Comparison of ENCODE assay signal across 18 cellular contexts in the genomic region with DNA sequence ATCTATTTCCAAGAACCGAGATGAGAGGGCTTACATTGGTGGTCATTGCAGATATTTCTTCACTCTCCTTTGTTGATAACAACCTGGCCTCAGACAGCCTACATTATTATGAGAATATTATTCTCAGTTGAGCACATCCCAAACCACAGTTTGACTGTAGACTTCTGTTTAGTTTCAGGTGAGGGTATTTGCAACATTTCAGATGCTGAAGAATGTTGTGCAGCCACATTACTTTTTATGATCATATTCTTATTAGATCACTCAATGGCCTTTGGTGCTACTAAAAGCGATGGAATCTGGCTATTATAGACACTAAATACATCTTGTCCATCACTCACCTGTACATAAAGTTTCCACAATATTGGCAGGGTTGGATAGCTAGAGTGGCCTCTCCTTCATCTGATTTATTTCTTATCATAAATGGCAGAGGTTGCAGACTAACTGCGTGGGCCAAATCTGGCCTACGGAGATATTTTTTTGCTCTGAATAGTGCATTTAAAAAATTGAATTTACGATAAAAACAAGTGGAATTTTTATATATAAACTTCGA. TPM values are rescaled to one million over a fixed set of nuclear protein-coding genes. Genes with fewer than 3 reads are reported as not detected.
DNase-seq lines count a peak whose midpoint lies in the region; ATAC-seq and TF ChIP-seq lines count a peak whose summit lies in the region.
"Had no signal": no experiment of that assay in that cellular context is flagged by ENCODE, and none has a peak within 500 bp of the region (broad histone marks: within the 10 kb centered on the region; RNA-seq: fewer than 3 reads in every experiment).

No MANE protein-coding gene starts in this region.

- H3K9me3 Mint-ChIP-seq in activated CD8-positive, alpha-beta T cell treated with anti-CD3 and anti-CD28 coated beads for 36 hours = no peaks in the 10 kb centered on the region
- H3K9me3 Mint-ChIP-seq in activated CD8-positive, alpha-beta T cell treated with anti-CD3 and anti-CD28 coated beads, Interleukin-2, amount 10 ng/mL, durations not matched to agents 7 days and 5 days (ENCODE audit: insufficient read depth) = no peaks in the 10 kb centered on the region
- H3K9me3 Mint-ChIP-seq: activated CD4-positive, alpha-beta T cell treated with anti-CD3 and anti-CD28 coated beads, Interleukin-2, amount 10 ng/mL, durations not matched to agents 24 days and 14 days had no signal

- no peak overlapping the region for H3K9ac ChIP-seq in smooth muscle cell (ENCODE audit: low read depth)
- H3K9ac ChIP-seq: parathyroid adenoma had no signal

- H3K79me2 ChIP-seq in smooth muscle cell (ENCODE audit: low read depth) = no peaks in the 10 kb centered on the region
- H3K79me2 ChIP-seq: parathyroid adenoma had no signal

- no peak for TF ChIP-seq CTCF in activated CD8-positive, alpha-beta T cell treated with anti-CD3 and anti-CD28 coated beads for 36 hours (IDR thresholded peaks at IDR 0.05)
- TF ChIP-seq CTCF in fibroblast of villous mesenchyme (IDR thresholded peaks at IDR 0.05; ENCODE audit: insufficient read depth, low read depth, low read length) (no peak), smooth muscle cell (IDR thresholded peaks at IDR 0.05; ENCODE audit: borderline replicate concordance, insufficient read depth, poor library complexity, severe bottlenecking) (no peak), sigmoid colon (IDR thresholded peaks at IDR 0.05) (no peak)

- H3K27me3 ChIP-seq in smooth muscle cell (ENCODE audit: low read depth) (no peaks in the 10 kb centered on the region), sigmoid colon (no peaks in the 10 kb centered on the region)
- H3K27me3 ChIP-seq: Peyer's patch, testis had no signal

- WGBS in smooth muscle cell (ENCODE audit: low lambda C conversion rate) = 81% methylated on average over 6 of the region's 6 CpGs
- 84 to 91% methylated on average over 6 of the region's 6 CpGs for WGBS in sigmoid colon, 2 donors

- H3K4me1 Mint-ChIP-seq in activated CD8-positive, alpha-beta T cell treated with anti-CD3 and anti-CD28 coated beads for 36 hours (ENCODE audit: low read depth) = peaks cover 27% of the 10 kb centered on the region
- H3K4me1 Mint-ChIP-seq in activated CD8-positive, alpha-beta T cell treated with anti-CD3 and anti-CD28 coated beads, Interleukin-2, amount 10 ng/mL, durations not matched to agents 7 days and 5 days (ENCODE audit: low read depth) = peaks cover 14% of the 10 kb centered on the region
- H3K4me1 Mint-ChIP-seq in T-helper 17 cell = peaks cover 42% of the 10 kb centered on the region

- no peaks in the 10 kb centered on the region for H3F3A ChIP-seq in smooth muscle cell (ENCODE audit: low read depth)

- no peaks in the 10 kb centered on the region for H4K20me1 ChIP-seq in smooth muscle cell (ENCODE audit: low read depth)

- no peak for ATAC-seq in activated CD8-positive, alpha-beta T cell treated with anti-CD3 and anti-CD28 coated beads for 36 hours
- no peak for ATAC-seq in activated CD8-positive, alpha-beta T cell treated with anti-CD3 and anti-CD28 coated beads, Interleukin-2, amount 10 ng/mL, durations not matched to agents 7 days and 5 days
- ATAC-seq in T-helper 17 cell (peak; percentile 6), HG02678 (IDR thresholded peaks at IDR 0.05; ENCODE audit: unreplicated experiment) (no peak)

- no peak overlapping the region for H3K4me3 Mint-ChIP-seq in activated CD8-positive, alpha-beta T cell treated with anti-CD3 and anti-CD28 coated beads for 36 hours
- no peak overlapping the region for H3K4me3 Mint-ChIP-seq in activated CD8-positive, alpha-beta T cell treated with anti-CD3 and anti-CD28 coated beads, Interleukin-2, amount 10 ng/mL, durations not matched to agents 7 days and 5 days
- H3K4me3 Mint-ChIP-seq in T-helper 17 cell = no peak overlapping the region
- H3K4me3 Mint-ChIP-seq: activated CD4-positive, alpha-beta T cell treated with anti-CD3 and anti-CD28 coated beads, Interleukin-2, amount 10 ng/mL, durations not matched to agents 24 days and 14 days; CD14-positive monocyte had no signal

- DNase-seq in activated CD8-positive, alpha-beta T cell treated with anti-CD3 and anti-CD28 coated beads for 36 hours = no peak
- no peak for DNase-seq in activated CD8-positive, alpha-beta T cell treated with anti-CD3 and anti-CD28 coated beads, Interleukin-2, amount 10 ng/mL, durations not matched to agents 7 days and 5 days
- DNase-seq in T-helper 17 cell (no peak), fibroblast of villous mesenchyme (ENCODE audit: low read depth) (peak; percentile 54), smooth muscle cell (lab: John Stamatoyannopoulos, UW; ENCODE audit: unreplicated experiment) (no peak), sigmoid colon (no peak), T-helper 1 cell (no peak)
- DNase-seq: activated CD4-positive, alpha-beta T cell treated with anti-CD3 and anti-CD28 coated beads, Interleukin-2, amount 10 ng/mL, durations not matched to agents 24 days and 14 days; activated naive CD4-positive, alpha-beta T cell treated with Interleukin-2 at 50 U/mL for 16 hours; DMS79 treated with DMSO at 0.1 percent for 48 hours; left ventricle myocardium inferior; NCI-H1436; NCI-H774; Peyer's patch; testis had no signal

- CTCF ChIA-PET in activated CD8-positive, alpha-beta T cell treated with anti-CD3 and anti-CD28 coated beads for 36 hours (lab: Charles Lee) = interaction anchor here (1.5 to 3.0 kb wide), 2 partner anchors 19 to 20 kb away, joined by 5 to 15 read pairs; no protein-coding TSS in a partner anchor
- CTCF ChIA-PET in activated CD8-positive, alpha-beta T cell treated with anti-CD3 and anti-CD28 coated beads, Interleukin-2, amount 10 ng/mL, durations not matched to agents 7 days and 5 days (lab: Charles Lee) = interaction anchor here (1.1 kb wide), 1 partner anchor 19 kb away, joined by 5 read pairs; no protein-coding TSS in a partner anchor

- H3K4me1 ChIP-seq in smooth muscle cell (ENCODE audit: low read depth) = no peaks in the 10 kb centered on the region
- H3K4me1 ChIP-seq in sigmoid colon = no peaks in the 10 kb centered on the region
- H3K4me1 ChIP-seq: left ventricle myocardium inferior, parathyroid adenoma, Peyer's patch, testis had no signal

- no peak overlapping the region for H2AFZ ChIP-seq in smooth muscle cell (ENCODE audit: low read depth)
- H2AFZ ChIP-seq: parathyroid adenoma had no signal

- H3K36me3 Mint-ChIP-seq in activated CD8-positive, alpha-beta T cell treated with anti-CD3 and anti-CD28 coated beads for 36 hours (ENCODE audit: low read depth) = peaks cover 19% of the 10 kb centered on the region
- peaks cover 28% of the 10 kb centered on the region for H3K36me3 Mint-ChIP-seq in activated CD8-positive, alpha-beta T cell treated with anti-CD3 and anti-CD28 coated beads, Interleukin-2, amount 10 ng/mL, durations not matched to agents 7 days and 5 days (ENCODE audit: low read depth)
- peaks cover 11% of the 10 kb centered on the region for H3K36me3 Mint-ChIP-seq in T-helper 17 cell (ENCODE audit: low read depth)

- H3K9me3 ChIP-seq in T-helper 17 cell (ENCODE audit: control insufficient read depth, low read length, poor library complexity, severe bottlenecking) (no peaks in the 10 kb centered on the region), smooth muscle cell (replicated peaks; ENCODE audit: low read depth) (no peaks in the 10 kb centered on the region), sigmoid colon (no peaks in the 10 kb centered on the region)
- H3K9me3 ChIP-seq: left ventricle myocardium inferior, Peyer's patch, testis had no signal

- H3K4me2 ChIP-seq in smooth muscle cell = no peak overlapping the region

- H3K27ac ChIP-seq in smooth muscle cell (ENCODE audit: low read depth) (peak overlapping the region; percentile 44), sigmoid colon (no peak overlapping the region)
- H3K27ac ChIP-seq: left ventricle myocardium inferior, parathyroid adenoma, testis had no signal

- H3K4me3 ChIP-seq in fibroblast of villous mesenchyme (ENCODE audit: low read depth, low read length) (no peak overlapping the region), smooth muscle cell (no peak overlapping the region), sigmoid colon (no peak overlapping the region)
- H3K4me3 ChIP-seq: left ventricle myocardium inferior, Peyer's patch, testis had no signal

- POLR2A ChIA-PET in activated CD8-positive, alpha-beta T cell treated with anti-CD3 and anti-CD28 coated beads for 36 hours (lab: Charles Lee) = no interaction called here
- POLR2A ChIA-PET in activated CD8-positive, alpha-beta T cell treated with anti-CD3 and anti-CD28 coated beads, Interleukin-2, amount 10 ng/mL, durations not matched to agents 7 days and 5 days (lab: Charles Lee) = no interaction called here

- no peak for TF ChIP-seq POLR2A in sigmoid colon (IDR thresholded peaks at IDR 0.05)

- H3K27me3 Mint-ChIP-seq in activated CD8-positive, alpha-beta T cell treated with anti-CD3 and anti-CD28 coated beads for 36 hours = no peaks in the 10 kb centered on the region
- no peaks in the 10 kb centered on the region for H3K27me3 Mint-ChIP-seq in activated CD8-positive, alpha-beta T cell treated with anti-CD3 and anti-CD28 coated beads, Interleukin-2, amount 10 ng/mL, durations not matched to agents 7 days and 5 days (ENCODE audit: low read depth)
- H3K27me3 Mint-ChIP-seq in T-helper 17 cell = no peaks in the 10 kb centered on the region
- H3K27me3 Mint-ChIP-seq: activated CD4-positive, alpha-beta T cell treated with anti-CD3 and anti-CD28 coated beads, Interleukin-2, amount 10 ng/mL, durations not matched to agents 24 days and 14 days had no signal

- TF ChIP-seq EP300 in sigmoid colon (IDR thresholded peaks at IDR 0.05) = no peak

- H3K27ac Mint-ChIP-seq in activated CD8-positive, alpha-beta T cell treated with anti-CD3 and anti-CD28 coated beads for 36 hours = peak overlapping the region; percentile 21
- no peak overlapping the region for H3K27ac Mint-ChIP-seq in activated CD8-positive, alpha-beta T cell treated with anti-CD3 and anti-CD28 coated beads, Interleukin-2, amount 10 ng/mL, durations not matched to agents 7 days and 5 days
- H3K27ac Mint-ChIP-seq in T-helper 17 cell = peak overlapping the region; percentile 69

- H3K36me3 ChIP-seq in smooth muscle cell (ENCODE audit: low read depth) (no peaks in the 10 kb centered on the region), sigmoid colon (no peaks in the 10 kb centered on the region)
- H3K36me3 ChIP-seq: left ventricle myocardium inferior, Peyer's patch had no signal

- intact Hi-C loops in activated CD8-positive, alpha-beta T cell treated with anti-CD3 and anti-CD28 coated beads for 36 hours (cut with micrococcal nuclease) = no loop called here
- intact Hi-C loops in sigmoid colon (cut with DNase I) = no loop called here

RNA-seq across cellular contexts. Expression of gene RICTOR, which starts 26.2 kb away (rescaled TPM):
- 10 to 100 TPM; 23.9 to 26.1 TPM for total RNA-seq in activated CD8-positive, alpha-beta T cell treated with anti-CD3 and anti-CD28 coated beads for 36 hours
- total RNA-seq in activated CD8-positive, alpha-beta T cell treated with anti-CD3 and anti-CD28 coated beads, Interleukin-2, amount 10 ng/mL, durations not matched to agents 7 days and 5 days = 10 to 100 TPM; 38.8 to 41.6 TPM
- 10 to 100 TPM; 84.8 to 88.8 TPM for total RNA-seq in T-helper 17 cell
- 47.4 and 50.1 TPM in 2 replicates for total RNA-seq in fibroblast of villous mesenchyme
- total RNA-seq in smooth muscle cell = 30.2 and 33.4 TPM in 2 replicates
- polyA plus RNA-seq in smooth muscle cell = 3.6 and 6.6 TPM in 2 replicates
- total RNA-seq in sigmoid colon = 10 to 100 TPM; 32.8 to 50.1 (median 41.2) TPM
- 1 to 10 TPM; 2.5 to 5.9 (median 3.6) TPM for polyA plus RNA-seq in sigmoid colon
